Comparison of ENCODE assay signal across 9 cellular contexts in genomic region chr1:156495401-156496140, GRCh38. TPM values are rescaled to one million over a fixed set of nuclear protein-coding genes. Genes with fewer than 3 reads are reported as not detected.
DNase-seq lines count a peak whose midpoint lies in the region; ATAC-seq and TF ChIP-seq lines count a peak whose summit lies in the region.
"Had no signal": no experiment of that assay in that cellular context is flagged by ENCODE, and none has a peak within 500 bp of the region (broad histone marks: within the 10 kb centered on the region; RNA-seq: fewer than 3 reads in every experiment).

No MANE protein-coding gene starts in this region.

- H3K36me3 Mint-ChIP-seq in neural progenitor cell, result peaks cover 6% of the 10 kb centered on the region

- H3K27ac ChIP-seq in BLaER1 (peak overlapping the region; percentile 100), esophagus (ENCODE audit: low read depth in 2 of 2, low read length in 1 of 2) (peak overlapping the region; percentile 29 to 40), neural progenitor cell (no peak overlapping the region)

- TF ChIP-seq POLR2A in NB4 (IDR thresholded peaks at IDR 0.05; ENCODE audit: extremely low read depth, insufficient read length), result no peak

- H3K27me3 ChIP-seq in BLaER1 (no peaks in the 10 kb centered on the region), esophagus (ENCODE audit: control insufficient read depth in 1 of 2, insufficient read depth in 2 of 2, low read length in 2 of 2) (no peaks in the 10 kb centered on the region), neural progenitor cell (no peaks in the 10 kb centered on the region)

- ATAC-seq in HG03565 (IDR thresholded peaks at IDR 0.05; ENCODE audit: unreplicated experiment), result no peak

- H3F3A ChIP-seq in neural progenitor cell (ENCODE audit: low read depth), result peaks cover 23% of the 10 kb centered on the region

- H3K4me1 Mint-ChIP-seq in neural progenitor cell, result peaks cover 68% of the 10 kb centered on the region

- H3K9me3 Mint-ChIP-seq in neural progenitor cell, result no peaks in the 10 kb centered on the region

- H3K79me2 ChIP-seq in neural progenitor cell (ENCODE audit: low read depth), result peaks cover 40% of the 10 kb centered on the region

- H3K9me3 ChIP-seq in BLaER1 (no peaks in the 10 kb centered on the region), esophagus (ENCODE audit: control insufficient read depth in 2 of 2, insufficient read depth in 1 of 2, low read depth in 1 of 2, low read length in 1 of 2) (no peaks in the 10 kb centered on the region), neural progenitor cell (ENCODE audit: low read depth) (no peaks in the 10 kb centered on the region)

- no peak overlapping the region for H3K4me3 Mint-ChIP-seq in neural progenitor cell

- H3K9ac ChIP-seq in BLaER1, result peak overlapping the region; percentile 100
- H3K9ac ChIP-seq in neural progenitor cell, result no peak overlapping the region

- DNase-seq in NB4 (ENCODE audit: low read depth) (no peak), neural progenitor cell (ENCODE audit: low spot score) (no peak), UCSD-AML1 (lab: John Stamatoyannopoulos, UW; ENCODE audit: unreplicated experiment) (no peak), cerebellar cortex (ENCODE audit: low spot score) (no peak), GF-D8 (lab: John Stamatoyannopoulos, UW) (no peak)
- DNase-seq: DMS79 had no signal

- H4K20me1 ChIP-seq in BLaER1 (peaks cover 60% of the 10 kb centered on the region), neural progenitor cell (ENCODE audit: low read depth) (peaks cover 89% of the 10 kb centered on the region)

- H3K36me3 ChIP-seq in BLaER1 (peaks cover 46% of the 10 kb centered on the region), esophagus (ENCODE audit: control insufficient read depth in 2 of 2, insufficient read depth in 2 of 2, low read length in 1 of 2) (peaks cover 0 to 8% of the 10 kb centered on the region in 2 donors), neural progenitor cell (no peaks in the 10 kb centered on the region)

- H3K4me3 ChIP-seq in BLaER1 (peak overlapping the region; percentile 100), NB4 (ENCODE audit: low read depth, low read length) (peak overlapping the region; percentile 64), esophagus (ENCODE audit: low read depth in 1 of 2, low read length in 2 of 2) (no peak overlapping the region), neural progenitor cell (no peak overlapping the region)

- H3K27ac Mint-ChIP-seq in neural progenitor cell, result peak overlapping the region; percentile 57

- H3K4me2 ChIP-seq in BLaER1, result peak overlapping the region; percentile 98
- H3K4me2 ChIP-seq in neural progenitor cell, result no peak overlapping the region

- 75% methylated on average over 8 to 9 of the region's 9 CpGs for WGBS in esophagus, 2 donors

- H3K27me3 Mint-ChIP-seq in neural progenitor cell (ENCODE audit: insufficient read depth, low read depth), result peaks cover 6% of the 10 kb centered on the region

- H3K4me1 ChIP-seq in BLaER1, result peaks cover 74% of the 10 kb centered on the region
- H3K4me1 ChIP-seq in esophagus (ENCODE audit: control insufficient read depth in 2 of 2, insufficient read depth in 2 of 2, low read length in 1 of 2), result peaks cover 19 to 63% of the 10 kb centered on the region in 2 donors
- H3K4me1 ChIP-seq in neural progenitor cell, result peaks cover 44% of the 10 kb centered on the region

- H2AFZ ChIP-seq in neural progenitor cell (replicated peaks), result no peak overlapping the region

- TF ChIP-seq CTCF in NB4 (IDR thresholded peaks at IDR 0.05; ENCODE audit: low read depth, low read length), result no peak
- no peak for TF ChIP-seq CTCF in neural progenitor cell (IDR thresholded peaks at IDR 0.05)

RNA-seq across cellular contexts. Expression of gene MEF2D, which starts 5.0 kb away (rescaled TPM):
- 10 to 100 TPM in 1 of 2 donors, 1 to 10 TPM in 1; 8.5 to 13.5 TPM for polyA plus RNA-seq in esophagus
- 1.8 and 7.1 TPM in 2 replicates for total RNA-seq in neural progenitor cell (ENCODE audit: low replicate concordance)

Comparison
In these comparisons a context has a peak if more than half of its experiments do, and no peak if none do; other contexts are left out.
1. H3K4me3 ChIP-seq: peak in BLaER1 (single experiment) and NB4 (single experiment); none in esophagus (0 of 2) and neural progenitor cell (single experiment).